In the genomic region with DNA sequence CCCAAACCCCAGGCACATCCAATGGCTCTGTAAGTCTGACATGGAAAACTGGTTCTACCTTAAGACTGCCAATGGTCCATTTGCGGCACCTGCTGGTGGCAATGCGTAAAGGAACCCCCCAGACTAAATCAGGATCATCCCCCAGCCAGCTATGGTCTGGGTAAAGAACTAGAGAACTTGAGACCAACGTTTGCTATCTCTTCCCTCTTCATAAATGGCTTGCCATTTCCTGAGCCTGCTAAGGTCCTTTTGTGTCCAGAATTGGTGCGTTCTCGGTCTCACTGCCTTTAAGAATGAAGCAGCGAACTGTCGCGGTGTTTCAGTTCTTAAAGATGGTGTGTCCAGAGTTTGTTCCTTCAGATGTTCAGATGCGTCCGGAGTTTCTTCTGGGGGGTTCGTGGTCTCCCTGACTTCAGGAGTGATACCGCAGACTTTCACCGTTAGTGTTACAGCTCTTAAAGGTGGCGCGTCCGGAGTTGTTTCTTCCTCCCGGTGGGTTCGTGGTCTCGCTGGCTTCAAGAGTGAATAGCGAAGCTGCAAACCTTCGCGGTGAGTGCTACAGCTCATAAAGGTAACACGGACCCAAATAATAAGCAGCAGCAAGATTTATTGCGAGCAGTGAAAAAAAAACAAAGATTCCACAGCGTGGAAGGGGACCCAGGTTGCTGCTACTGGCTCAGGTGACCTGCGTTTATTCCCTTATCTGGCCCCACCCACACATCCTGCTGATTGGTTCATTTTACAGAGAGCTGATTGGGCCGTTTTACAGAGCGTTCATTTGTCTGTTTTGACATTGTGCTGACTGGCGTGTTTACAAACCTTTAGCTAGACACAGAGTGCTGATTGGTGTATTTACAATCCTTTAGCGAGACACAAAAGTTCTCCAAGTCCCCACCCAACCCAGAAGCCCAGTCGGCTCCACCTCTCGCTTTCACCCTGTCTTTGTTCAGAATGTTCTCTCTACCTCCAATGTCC, we compare ENCODE assay signal across 8 cellular contexts.
DNase-seq lines count a peak whose midpoint lies in the region; ATAC-seq lines count a peak whose summit lies in the region.

No MANE protein-coding gene starts in this region.

- DNase-seq in NCI-H1092 treated with DMSO at 0.1 percent for 48 hours (lab: John Stamatoyannopoulos, UW) (peak; percentile 2), NCI-H1092 (lab: John Stamatoyannopoulos, UW) (no peak), NCI-H187 (lab: John Stamatoyannopoulos, UW) (peak; percentile 4 to 20), left cardiac atrium (no peak), MG63 (no peak)
- peak; percentile 79 for DNase-seq in activated CD8-positive, alpha-beta memory T cell treated with anti-CD3 and anti-CD28 coated beads for 24 hours
- peak; percentile 35 to 67 (median 58) for DNase-seq in stimulated activated CD4-positive, alpha-beta T cell treated with anti-CD3 and anti-CD28 coated beads, TNF-alpha, amount 100 ng/mL, for 24 hours (ENCODE audit: low read depth in 3 of 3)

- no peaks in the 10 kb centered on the region for H3K27me3 ChIP-seq in MG63

- no peaks in the 10 kb centered on the region for H3K36me3 ChIP-seq in MG63

- intact Hi-C loops in left cardiac atrium (cut with DNase I), result loop anchor here (10.0 kb wide), 1 partner anchor 92 kb away; a partner anchor contains a TSS

- H3K4me3 ChIP-seq in MG63, result no peak overlapping the region

- no peaks in the 10 kb centered on the region for H3K9me3 ChIP-seq in MG63

- ATAC-seq in HG02610 (IDR thresholded peaks at IDR 0.05; ENCODE audit: unreplicated experiment) (peak; percentile 62), left cardiac atrium (peak; percentile 17 to 31)

Comparison
In these comparisons a context has a peak if more than half of its experiments do, and no peak if none do; other contexts are left out.
1. DNase-seq: peak in NCI-H1092 treated with DMSO at 0.1 percent for 48 hours (single experiment), NCI-H187 (2 of 2), activated CD8-positive, alpha-beta memory T cell treated with anti-CD3 and anti-CD28 coated beads for 24 hours (single experiment) and stimulated activated CD4-positive, alpha-beta T cell treated with anti-CD3 and anti-CD28 coated beads, TNF-alpha, amount 100 ng/mL, for 24 hours (3 of 3); none in NCI-H1092 (single experiment), left cardiac atrium (single experiment) and MG63 (single experiment).